6 cellular contexts compared by ENCODE assay signal in genomic region chr7:100171087-100171681, GRCh38. TPM values are rescaled to one million over a fixed set of nuclear protein-coding genes. Genes with fewer than 3 reads are reported as not detected.
DNase-seq lines count a peak whose midpoint lies in the region; ATAC-seq, FAIRE-seq and TF ChIP-seq lines count a peak whose summit lies in the region.

No MANE protein-coding gene starts in this region.

- 8% methylated on average over 35 of the region's 61 CpGs for WGBS in smooth muscle cell (ENCODE audit: low lambda C conversion rate)

- no peak for FAIRE-seq in endothelial cell of umbilical vein (lab: Jason Lieb, UNC)

- intact Hi-C loops in PC-9 (cut with micrococcal nuclease; ENCODE audit: unreplicated experiment) (no loop called here), endothelial cell of umbilical vein (cut with micrococcal nuclease) (no loop called here)

- peak overlapping the region; percentile 45; the same call in 1 of the 2 replicates for H3K4me2 ChIP-seq in PC-9
- H3K4me2 ChIP-seq in endothelial cell of umbilical vein (ENCODE audit: insufficient read depth, low read length): no peak overlapping the region
- peak overlapping the region; percentile 81 for H3K4me2 ChIP-seq in smooth muscle cell

- H3K9me3 ChIP-seq in PC-9 (ENCODE audit: insufficient read depth, low read depth): no peaks in the 10 kb centered on the region
- no peaks in the 10 kb centered on the region for H3K9me3 ChIP-seq in endothelial cell of umbilical vein (replicated peaks; ENCODE audit: control insufficient read depth, insufficient read depth, low read length)
- no peaks in the 10 kb centered on the region for H3K9me3 ChIP-seq in smooth muscle cell (replicated peaks; ENCODE audit: low read depth)

- H3K9me2 ChIP-seq in PC-9 (ENCODE audit: insufficient read depth): no peaks in the 10 kb centered on the region

- dilution Hi-C loops in endothelial cell of umbilical vein (cut with MboI; ENCODE audit: extremely low pct_ligation_motif_present, low sequenced_read_pairs): no loop called here

- H3K27ac ChIP-seq in PC-9 (no peak overlapping the region), endothelial cell of umbilical vein (ENCODE audit: insufficient read depth, low read depth, low read length) (no peak overlapping the region), smooth muscle cell (ENCODE audit: low read depth) (no peak overlapping the region)

- no peak for TF ChIP-seq POLR2A in endothelial cell of umbilical vein (IDR thresholded peaks at IDR 0.05; ENCODE audit: low read depth, low read length)

- no peaks in the 10 kb centered on the region for H3K36me3 ChIP-seq in PC-9 (ENCODE audit: low read depth)
- H3K36me3 ChIP-seq in endothelial cell of umbilical vein (ENCODE audit: control insufficient read depth in 2 of 2, extremely low read depth in 1 of 2, insufficient read depth in 2 of 2, low read length in 2 of 2): peaks cover 0 to 3% of the 10 kb centered on the region in 2 experiments
- H3K36me3 ChIP-seq in smooth muscle cell (ENCODE audit: low read depth): no peaks in the 10 kb centered on the region

- H3K4me3 ChIP-seq in PC-9: no peak overlapping the region; the same call in 1 of the 2 replicates
- peak overlapping the region in 1 of 3 experiments; percentile 25 for H3K4me3 ChIP-seq in endothelial cell of umbilical vein (replicated peaks in 1 of 3; ENCODE audit: insufficient read depth in 1 of 3, low read depth in 1 of 3, low read length in 3 of 3)
- peak overlapping the region; percentile 40 for H3K4me3 ChIP-seq in smooth muscle cell

- H3K4me1 ChIP-seq in PC-9 (replicated peaks; ENCODE audit: insufficient read depth): no peaks in the 10 kb centered on the region
- H3K4me1 ChIP-seq in endothelial cell of umbilical vein (ENCODE audit: control insufficient read depth, extremely low read depth, insufficient read depth, low read length): peaks cover 14% of the 10 kb centered on the region
- peaks cover 9% of the 10 kb centered on the region for H3K4me1 ChIP-seq in smooth muscle cell (ENCODE audit: low read depth)

- H3K79me2 ChIP-seq in PC-9 (ENCODE audit: low read depth): no peaks in the 10 kb centered on the region
- no peaks in the 10 kb centered on the region for H3K79me2 ChIP-seq in endothelial cell of umbilical vein (ENCODE audit: control insufficient read depth, insufficient read depth, low read length)
- H3K79me2 ChIP-seq in smooth muscle cell (ENCODE audit: low read depth): no peaks in the 10 kb centered on the region

- no peak overlapping the region for H3K9ac ChIP-seq in endothelial cell of umbilical vein (replicated peaks; ENCODE audit: extremely low read depth, insufficient read depth, low read length)
- H3K9ac ChIP-seq in smooth muscle cell (ENCODE audit: low read depth): no peak overlapping the region

- POLR2A ChIA-PET in PC-9 (lab: Charles Lee; ENCODE audit: unreplicated experiment): no interaction called here
- POLR2A ChIA-PET in endothelial cell of umbilical vein (lab: Charles Lee): no interaction called here

- TF ChIP-seq CTCF in PC-9 (conservative IDR thresholded peaks at IDR 0.05): no peak
- TF ChIP-seq CTCF in endothelial cell of umbilical vein (IDR thresholded peaks at IDR 0.05; ENCODE audit: extremely low read depth in 1 of 2, insufficient read depth in 1 of 2, low read depth in 1 of 2, low read length in 2 of 2): no peak
- no peak for TF ChIP-seq CTCF in smooth muscle cell (IDR thresholded peaks at IDR 0.05; ENCODE audit: borderline replicate concordance, insufficient read depth, poor library complexity, severe bottlenecking)

- no TSS peak for BruUV-seq in PC-9 (replicated peaks; lab: Mats Ljungman, UMichigan)
- BruUV-seq in endothelial cell of umbilical vein (replicated peaks; lab: Mats Ljungman, UMichigan): no TSS peak

- no peaks in the 10 kb centered on the region for H3K9me1 ChIP-seq in endothelial cell of umbilical vein (replicated peaks; ENCODE audit: control insufficient read depth, extremely low read depth, insufficient read depth, low read length)

- H3F3A ChIP-seq in PC-9 (ENCODE audit: insufficient read depth, low read depth): no peaks in the 10 kb centered on the region; the same call in 1 of the 2 replicates
- peaks cover 4% of the 10 kb centered on the region for H3F3A ChIP-seq in smooth muscle cell (ENCODE audit: low read depth)

- CTCF ChIA-PET in PC-9 (lab: Charles Lee) (no interaction called here), endothelial cell of umbilical vein (lab: Charles Lee) (interaction anchor here (1.4 kb wide), 1 partner anchor 11 kb away, joined by 3 read pairs; no protein-coding TSS in a partner anchor)

- H3K27me3 ChIP-seq in PC-9 (ENCODE audit: insufficient read depth, low read depth) (peaks cover 47% of the 10 kb centered on the region), endothelial cell of umbilical vein (ENCODE audit: control insufficient read depth in 2 of 2, insufficient read depth in 2 of 2, low read length in 2 of 2) (peaks cover 4 to 13% of the 10 kb centered on the region in 2 experiments), smooth muscle cell (ENCODE audit: low read depth) (peaks cover 23% of the 10 kb centered on the region)

- no peak for DNase-seq in PC-9
- no peak for DNase-seq in endothelial cell of umbilical vein (ENCODE audit: low read depth, low spot score)
- no peak for DNase-seq in smooth muscle cell (lab: John Stamatoyannopoulos, UW; ENCODE audit: unreplicated experiment)
- no peak for DNase-seq in GF-D8 (lab: John Stamatoyannopoulos, UW)
- DNase-seq in NCI-H226: no peak

- ATAC-seq in HG02588 (IDR thresholded peaks at IDR 0.05; ENCODE audit: unreplicated experiment): no peak

- H2AFZ ChIP-seq in PC-9 (no peak overlapping the region), endothelial cell of umbilical vein (ENCODE audit: low read depth, low read length) (peak overlapping the region; percentile 40), smooth muscle cell (ENCODE audit: low read depth) (no peak overlapping the region)

- H4K20me1 ChIP-seq in PC-9 (ENCODE audit: insufficient read depth): no peaks in the 10 kb centered on the region
- H4K20me1 ChIP-seq in endothelial cell of umbilical vein (replicated peaks; ENCODE audit: control insufficient read depth, extremely low read depth, insufficient read depth, low read length): no peaks in the 10 kb centered on the region
- H4K20me1 ChIP-seq in smooth muscle cell (ENCODE audit: low read depth): no peaks in the 10 kb centered on the region

RNA-seq across cellular contexts. Expression of gene GAL3ST4, which starts 2.8 kb away (rescaled TPM):
- total RNA-seq in PC-9 (2021): 1.4 and 2.7 TPM in 2 replicates
- 6.6 and 7.9 TPM in 2 replicates for total RNA-seq in endothelial cell of umbilical vein
- polyA plus RNA-seq in endothelial cell of umbilical vein: 14.6 and 16.7 TPM in 2 replicates
- 8.5 and 8.6 TPM in 2 replicates for polyA plus RNA-seq in endothelial cell of umbilical vein (2011; cell fraction: cytosol; rRNA removed)
- polyA plus RNA-seq in endothelial cell of umbilical vein (2011; cell fraction: nucleus; rRNA removed): 13.4 and 13.8 TPM in 2 replicates
- 6.1 and 7.6 TPM in 2 replicates for polyA plus RNA-seq in endothelial cell of umbilical vein (2012)
- polyA minus RNA-seq in endothelial cell of umbilical vein: 8.4 and 9.6 TPM in 2 replicates
- not detected for polyA minus RNA-seq in endothelial cell of umbilical vein (2011; cell fraction: cytosol; rRNA and poly(A)+ RNA removed)
- polyA minus RNA-seq in endothelial cell of umbilical vein (2011; cell fraction: nucleus; rRNA and poly(A)+ RNA removed): 2.5 and 3.1 TPM in 2 replicates
- total RNA-seq in smooth muscle cell: 4.8 and 6.5 TPM in 2 replicates
- 7.2 and 7.4 TPM in 2 replicates for polyA plus RNA-seq in smooth muscle cell

RNA-seq across cellular contexts. Expression of gene GPC2, which starts 6.0 kb away (rescaled TPM):
- total RNA-seq in PC-9 (2021) (4.5 and 10.0 TPM in 2 replicates), endothelial cell of umbilical vein (17.5 and 20.9 TPM in 2 replicates), smooth muscle cell (3.5 and 7.1 TPM in 2 replicates)
- polyA plus RNA-seq in endothelial cell of umbilical vein (9.2 and 10.7 TPM in 2 replicates), smooth muscle cell (3.2 and 8.5 TPM in 2 replicates)
- 2.4 and 4.7 TPM in 2 replicates for polyA plus RNA-seq in endothelial cell of umbilical vein (2011; cell fraction: cytosol; rRNA removed)
- 66.7 and 78.9 TPM in 2 replicates for polyA plus RNA-seq in endothelial cell of umbilical vein (2011; cell fraction: nucleus; rRNA removed)
- polyA plus RNA-seq in endothelial cell of umbilical vein (2012): 8.5 TPM in 2 replicates
- polyA minus RNA-seq in endothelial cell of umbilical vein: 6.0 and 7.7 TPM in 2 replicates
- 0.82 TPM for polyA minus RNA-seq in endothelial cell of umbilical vein (2011; cell fraction: cytosol; rRNA and poly(A)+ RNA removed)
- 18.7 and 20.9 TPM in 2 replicates for polyA minus RNA-seq in endothelial cell of umbilical vein (2011; cell fraction: nucleus; rRNA and poly(A)+ RNA removed)

RNA-seq across cellular contexts. Expression of gene STAG3, which starts 6.5 kb away (rescaled TPM):
- 0.83 and 1.4 TPM in 2 replicates for total RNA-seq in PC-9 (2021)
- total RNA-seq in endothelial cell of umbilical vein: 0.55 and 1.4 TPM in 2 replicates
- 0.29 and 0.40 TPM in 2 replicates for polyA plus RNA-seq in endothelial cell of umbilical vein
- polyA plus RNA-seq in endothelial cell of umbilical vein (2011; cell fraction: cytosol; rRNA removed): 0.16 and 0.22 TPM in 2 replicates
- polyA plus RNA-seq in endothelial cell of umbilical vein (2011; cell fraction: nucleus; rRNA removed): 2.5 and 2.7 TPM in 2 replicates
- 3.1 TPM in 2 replicates for polyA plus RNA-seq in endothelial cell of umbilical vein (2012)
- polyA minus RNA-seq in endothelial cell of umbilical vein: 0.81 and 2.1 TPM in 2 replicates
- polyA minus RNA-seq in endothelial cell of umbilical vein (2011; cell fraction: cytosol; rRNA and poly(A)+ RNA removed): not detected
- 1.1 and 1.2 TPM in 2 replicates for polyA minus RNA-seq in endothelial cell of umbilical vein (2011; cell fraction: nucleus; rRNA and poly(A)+ RNA removed)
- total RNA-seq in smooth muscle cell: 0.04 and 0.85 TPM in 2 replicates
- polyA plus RNA-seq in smooth muscle cell: 0.96 and 1.3 TPM in 2 replicates

RNA-seq across cellular contexts. Expression of gene TRAPPC14, which starts 12.7 kb away (rescaled TPM):
- total RNA-seq in PC-9 (2021) (20.5 and 23.4 TPM in 2 replicates), endothelial cell of umbilical vein (23.0 and 24.0 TPM in 2 replicates), smooth muscle cell (4.4 and 7.0 TPM in 2 replicates)
- polyA plus RNA-seq in endothelial cell of umbilical vein (13.3 and 15.6 TPM in 2 replicates), smooth muscle cell (5.4 and 14.7 TPM in 2 replicates)
- polyA plus RNA-seq in endothelial cell of umbilical vein (2011; cell fraction: cytosol; rRNA removed): 4.8 and 6.4 TPM in 2 replicates
- polyA plus RNA-seq in endothelial cell of umbilical vein (2011; cell fraction: nucleus; rRNA removed): 33.0 and 43.5 TPM in 2 replicates
- polyA plus RNA-seq in endothelial cell of umbilical vein (2012): 11.5 and 14.8 TPM in 2 replicates
- 7.4 and 10.9 TPM in 2 replicates for polyA minus RNA-seq in endothelial cell of umbilical vein
- 2.5 TPM for polyA minus RNA-seq in endothelial cell of umbilical vein (2011; cell fraction: cytosol; rRNA and poly(A)+ RNA removed)
- polyA minus RNA-seq in endothelial cell of umbilical vein (2011; cell fraction: nucleus; rRNA and poly(A)+ RNA removed): 12.8 and 15.9 TPM in 2 replicates

RNA-seq across cellular contexts. Expression of gene LAMTOR4, which starts 22.5 kb away (rescaled TPM):
- total RNA-seq in PC-9 (2021) (160 and 285 TPM in 2 replicates), endothelial cell of umbilical vein (139 and 140 TPM in 2 replicates), smooth muscle cell (75.2 and 108 TPM in 2 replicates)
- polyA plus RNA-seq in endothelial cell of umbilical vein (492 and 520 TPM in 2 replicates), smooth muscle cell (203 and 217 TPM in 2 replicates)
- polyA plus RNA-seq in endothelial cell of umbilical vein (2011; cell fraction: cytosol; rRNA removed): 365 and 372 TPM in 2 replicates
- 129 and 144 TPM in 2 replicates for polyA plus RNA-seq in endothelial cell of umbilical vein (2011; cell fraction: nucleus; rRNA removed)
- polyA plus RNA-seq in endothelial cell of umbilical vein (2012): 117 and 140 TPM in 2 replicates
- polyA minus RNA-seq in endothelial cell of umbilical vein: 58.4 and 65.6 TPM in 2 replicates
- polyA minus RNA-seq in endothelial cell of umbilical vein (2011; cell fraction: cytosol; rRNA and poly(A)+ RNA removed): 36.8 TPM
- polyA minus RNA-seq in endothelial cell of umbilical vein (2011; cell fraction: nucleus; rRNA and poly(A)+ RNA removed): 15.3 and 20.3 TPM in 2 replicates
